In the genomic region with DNA sequence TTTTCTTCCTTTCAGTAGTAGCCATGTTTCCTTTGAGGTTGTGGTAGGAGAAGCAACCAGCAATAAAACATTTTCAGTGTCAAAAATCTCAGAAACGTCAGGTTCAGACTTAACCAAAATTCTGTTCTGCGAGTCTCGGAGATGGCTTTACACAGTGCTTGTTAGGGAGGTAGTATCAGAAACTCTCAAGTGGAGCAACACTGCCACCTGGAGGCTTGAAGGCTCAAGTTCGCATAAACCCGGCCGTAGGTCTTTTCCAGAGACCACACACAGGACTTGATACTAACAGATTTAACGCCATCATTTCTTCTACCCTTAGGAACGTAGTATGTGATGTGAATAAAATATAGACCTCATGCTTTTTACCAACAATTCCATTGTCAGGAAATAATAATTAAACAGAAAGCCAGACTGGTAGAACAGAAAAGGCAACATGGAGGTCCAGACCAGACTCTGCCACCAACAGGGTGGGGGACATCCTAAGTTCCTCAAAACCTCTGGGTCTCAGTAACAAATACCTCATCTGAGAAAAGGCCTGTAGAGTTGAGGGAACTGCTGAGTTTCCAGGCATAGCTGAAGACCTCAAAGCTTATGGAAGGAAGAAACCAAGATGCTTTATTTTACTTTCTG, we compare ENCODE assay signal across 8 cellular contexts. TPM values are rescaled to one million over a fixed set of nuclear protein-coding genes. Genes with fewer than 3 reads are reported as not detected.
DNase-seq lines count a peak whose midpoint lies in the region; ATAC-seq and TF ChIP-seq lines count a peak whose summit lies in the region.

No MANE protein-coding gene starts in this region.

- no peaks in the 10 kb centered on the region for H3K79me1 ChIP-seq in neuronal stem cell (ENCODE audit: low read depth, low read length)

- H3K27ac ChIP-seq in DND-41 (ENCODE audit: low read length) (peak overlapping the region; percentile 67), KOPT-K1 (ENCODE audit: low read depth, low read length, poor library complexity, severe bottlenecking) (peak overlapping the region; percentile 46), Peyer's patch (peak overlapping the region in 2 of 4 donors; percentile 60 to 93), neuronal stem cell (replicated peaks; ENCODE audit: low read length) (no peak overlapping the region), subcutaneous abdominal adipose tissue (ENCODE audit: low read depth, low read length) (peak overlapping the region; percentile 69)

- no peak overlapping the region for H2BK5ac ChIP-seq in neuronal stem cell (ENCODE audit: low read length)

- peaks cover 100% of the 10 kb centered on the region for H3K79me2 ChIP-seq in DND-41 (ENCODE audit: insufficient read depth, low read length)

- no peak overlapping the region for H2BK12ac ChIP-seq in neuronal stem cell (ENCODE audit: low read length)

- H3K36me3 ChIP-seq in DND-41 (ENCODE audit: insufficient read depth, low read length) (peaks cover 99% of the 10 kb centered on the region), KOPT-K1 (ENCODE audit: insufficient read depth, low read length) (peaks cover 100% of the 10 kb centered on the region), Peyer's patch (peaks cover 0 to 23% (median 0%) of the 10 kb centered on the region in 3 donors), neuronal stem cell (replicated peaks in 1 of 2; ENCODE audit: control insufficient read depth in 2 of 2, insufficient read depth in 2 of 2, low read length in 2 of 2) (no peaks in the 10 kb centered on the region), subcutaneous abdominal adipose tissue (ENCODE audit: control insufficient read depth in 5 of 5, insufficient read depth in 5 of 5, low read length in 5 of 5) (peaks cover 5 to 26% (median 17%) of the 10 kb centered on the region in 5 donors)

- TF ChIP-seq CTCF in DND-41 (IDR thresholded peaks at IDR 0.05; ENCODE audit: borderline replicate concordance, extremely low read depth, low read length, poor library complexity, severe bottlenecking) (peak; percentile 94), Peyer's patch (IDR thresholded peaks at IDR 0.05) (peak; percentile 80 to 96 (median 90)), fibroblast of mammary gland (conservative IDR thresholded peaks at IDR 0.05; ENCODE audit: control insufficient read depth, insufficient read depth, low read depth, low read length) (peak; percentile 91)

- TF ChIP-seq POLR2A in Peyer's patch (IDR thresholded peaks at IDR 0.05), result no peak

- H2AK5ac ChIP-seq in neuronal stem cell (ENCODE audit: low read depth, low read length), result no peak overlapping the region

- no peak overlapping the region for H4K91ac ChIP-seq in neuronal stem cell (ENCODE audit: low read depth, low read length, poor library complexity)

- H3K9ac ChIP-seq in DND-41 (ENCODE audit: low read depth, low read length) (peak overlapping the region; percentile 89), neuronal stem cell (ENCODE audit: low read depth, low read length, poor library complexity) (no peak overlapping the region), subcutaneous abdominal adipose tissue (ENCODE audit: low read length in 5 of 5) (peak overlapping the region in 4 of 5 donors; percentile 12 to 62 (median 40))

- no CpG with 5 or more reads among the region's 8 CpGs for WGBS in neuronal stem cell (ENCODE audit: extremely low coverage in 2 of 2, insufficient read length in 2 of 2, insufficient replicate concordance in 1 of 2), 2 donors

- no peak overlapping the region for H2BK120ac ChIP-seq in neuronal stem cell (ENCODE audit: low read depth, low read length)

- H3K23ac ChIP-seq in neuronal stem cell (ENCODE audit: low read depth, low read length, poor library complexity), result no peak overlapping the region

- no peak overlapping the region for H2BK15ac ChIP-seq in neuronal stem cell (ENCODE audit: low read length)

- H3K27me3 ChIP-seq in DND-41 (ENCODE audit: insufficient read depth, low read length, poor library complexity) (no peaks in the 10 kb centered on the region), Peyer's patch (no peaks in the 10 kb centered on the region), neuronal stem cell (ENCODE audit: control insufficient read depth in 3 of 3, insufficient read depth in 3 of 3, low read depth in 1 of 3, low read length in 3 of 3) (peaks cover 0 to 24% (median 0%) of the 10 kb centered on the region in 3 experiments), subcutaneous abdominal adipose tissue (ENCODE audit: control insufficient read depth in 5 of 5, insufficient read depth in 4 of 5, low read length in 5 of 5) (no peaks in the 10 kb centered on the region)

- no peak overlapping the region for H3K18ac ChIP-seq in neuronal stem cell (ENCODE audit: low read length)

- peaks cover 73% of the 10 kb centered on the region for H3K4me1 ChIP-seq in DND-41 (ENCODE audit: insufficient read depth, low read length)
- peaks cover 0 to 57% (median 3%) of the 10 kb centered on the region in 4 donors for H3K4me1 ChIP-seq in Peyer's patch
- H3K4me1 ChIP-seq in neuronal stem cell (ENCODE audit: control insufficient read depth in 2 of 2, insufficient read depth in 1 of 2, low read depth in 1 of 2, low read length in 2 of 2), result no peaks in the 10 kb centered on the region
- peaks cover 1 to 66% (median 60%) of the 10 kb centered on the region in 5 donors for H3K4me1 ChIP-seq in subcutaneous abdominal adipose tissue (ENCODE audit: control insufficient read depth in 5 of 5, insufficient read depth in 5 of 5, low read length in 5 of 5)

- H4K8ac ChIP-seq in neuronal stem cell (ENCODE audit: low read depth, low read length), result no peak overlapping the region

- H3K4me2 ChIP-seq in DND-41 (ENCODE audit: insufficient read depth, low read length) (peak overlapping the region; percentile 65), neuronal stem cell (ENCODE audit: insufficient read depth, low read length, poor library complexity, severe bottlenecking) (no peak overlapping the region)

- H3K9me3 ChIP-seq in DND-41 (ENCODE audit: insufficient read depth, low read length, severe bottlenecking), result no peaks in the 10 kb centered on the region
- H3K9me3 ChIP-seq in KOPT-K1 (ENCODE audit: insufficient read depth, low read length, poor library complexity, severe bottlenecking), result peaks cover 4% of the 10 kb centered on the region
- H3K9me3 ChIP-seq in Peyer's patch, result no peaks in the 10 kb centered on the region
- H3K9me3 ChIP-seq in neuronal stem cell (replicated peaks in 1 of 2; ENCODE audit: control insufficient read depth in 2 of 2, insufficient read depth in 1 of 2, low read depth in 1 of 2, low read length in 2 of 2), result no peaks in the 10 kb centered on the region
- no peaks in the 10 kb centered on the region for H3K9me3 ChIP-seq in subcutaneous abdominal adipose tissue (ENCODE audit: control insufficient read depth in 5 of 5, low read length in 5 of 5)

- DNase-seq in DND-41, result peak; percentile 87
- DNase-seq in Peyer's patch, result peak; percentile 77 to 95 (median 80)
- DNase-seq in activated T-helper 1 cell treated with Interleukin-2 at 50 U/mL for 16 hours (ENCODE audit: low read depth), result peak; percentile 69
- peak; percentile 90 for DNase-seq in fibroblast of mammary gland (ENCODE audit: low read depth)
- peak; percentile 83 for DNase-seq in neuronal stem cell (ENCODE audit: low spot score)

- peak; percentile 81 for ATAC-seq in DND-41 (ENCODE audit: insufficient read depth, low read depth)
- peak; percentile 82 for ATAC-seq in GM21737 (IDR thresholded peaks at IDR 0.05; ENCODE audit: unreplicated experiment)

- no peak overlapping the region for H3K4ac ChIP-seq in neuronal stem cell (ENCODE audit: low read length)

- H2AFZ ChIP-seq in DND-41 (ENCODE audit: low read depth, low read length), result no peak overlapping the region
- no peak overlapping the region for H2AFZ ChIP-seq in neuronal stem cell (ENCODE audit: low read length)

- peaks cover 87% of the 10 kb centered on the region for H4K20me1 ChIP-seq in DND-41 (ENCODE audit: insufficient read depth, low read length)

- peak overlapping the region; percentile 95 to 96 for H3K4me3 ChIP-seq in DND-41 (ENCODE audit: low read depth in 1 of 2, low read length in 2 of 2)
- peak overlapping the region in 2 of 4 donors; percentile 66 to 75 for H3K4me3 ChIP-seq in Peyer's patch
- H3K4me3 ChIP-seq in fibroblast of mammary gland (ENCODE audit: control insufficient read depth, low read depth, low read length), result no peak overlapping the region
- no peak overlapping the region for H3K4me3 ChIP-seq in neuronal stem cell (ENCODE audit: low read length in 2 of 2)
- peak overlapping the region in 4 of 5 donors; percentile 4 to 37 (median 16) for H3K4me3 ChIP-seq in subcutaneous abdominal adipose tissue (ENCODE audit: low read depth in 1 of 5, low read length in 5 of 5)

- no peak overlapping the region for H3K14ac ChIP-seq in neuronal stem cell (ENCODE audit: low read length)

RNA-seq across cellular contexts. Expression of a gene that starts 8.5 kb away (rescaled TPM):
- 100 to 1,000 TPM in 3 of 4 donors, 10 to 100 TPM in 1; 47.9 to 134 (median 116) TPM for total RNA-seq in Peyer's patch
- 0.04 TPM for polyA plus RNA-seq in neuronal stem cell (2013, experiment 1 of 2)
- 0.11 TPM for polyA plus RNA-seq in neuronal stem cell (2013, experiment 2 of 2)

Comparison
In these comparisons a context has a peak if more than half of its experiments do, and no peak if none do; other contexts are left out.
1. H3K4me3 ChIP-seq: peak in DND-41 (2 of 2) and subcutaneous abdominal adipose tissue (4 of 5); none in fibroblast of mammary gland (single experiment) and neuronal stem cell (0 of 2).
2. Peak in every context shown above with its lines, with median percentiles within 50 percentile points of each other: DNase-seq and CTCF ChIP-seq.